In genomic region chr6:132122871-132123270, GRCh38 we compare ENCODE assay signal across 14 cellular contexts.
DNase-seq lines count a peak whose midpoint lies in the region; ATAC-seq, FAIRE-seq and TF ChIP-seq lines count a peak whose summit lies in the region.
"Had no signal": no experiment of that assay in that cellular context is flagged by ENCODE, and none has a peak within 500 bp of the region (broad histone marks: within the 10 kb centered on the region; RNA-seq: fewer than 3 reads in every experiment).

No MANE protein-coding gene starts in this region.

- H3K9ac ChIP-seq in smooth muscle cell (ENCODE audit: low read depth): no peak overlapping the region
- H3K9ac ChIP-seq in kidney (ENCODE audit: low read length in 2 of 2): no peak overlapping the region

- intact Hi-C loops in head of caudate nucleus (cut with DNase I): no loop called here
- intact Hi-C loops in kidney (cut with DNase I): no loop called here

- H3K9me3 ChIP-seq in smooth muscle cell (replicated peaks; ENCODE audit: low read depth) (no peaks in the 10 kb centered on the region), kidney (ENCODE audit: control insufficient read depth in 1 of 2, low read length in 2 of 2) (no peaks in the 10 kb centered on the region)

- H4K20me1 ChIP-seq in smooth muscle cell (ENCODE audit: low read depth): no peaks in the 10 kb centered on the region

- peak overlapping the region; percentile 29 for H3K4me2 ChIP-seq in smooth muscle cell

- no peak for FAIRE-seq in kidney (lab: Jason Lieb, UNC)

- no peaks in the 10 kb centered on the region for H3K27me3 ChIP-seq in smooth muscle cell (ENCODE audit: low read depth)

- 35% methylated on average over 4 of the region's 4 CpGs for WGBS in smooth muscle cell (ENCODE audit: low lambda C conversion rate)

- H3K27ac ChIP-seq in smooth muscle cell (ENCODE audit: low read depth) (peak overlapping the region; percentile 32), kidney (ENCODE audit: low read depth in 2 of 2, low read length in 2 of 2) (no peak overlapping the region)
- H3K27ac ChIP-seq: WERI-Rb-1 had no signal

- ATAC-seq in omental fat pad (ENCODE audit: low FRiP score): no peak

- H3K36me3 ChIP-seq in smooth muscle cell (ENCODE audit: low read depth): no peaks in the 10 kb centered on the region
- H3K36me3 ChIP-seq in kidney (ENCODE audit: control insufficient read depth in 1 of 2, insufficient read depth in 2 of 2, low read length in 2 of 2): no peaks in the 10 kb centered on the region
- H3K36me3 ChIP-seq: WERI-Rb-1 had no signal

- no peak overlapping the region for H2AFZ ChIP-seq in smooth muscle cell (ENCODE audit: low read depth)

- H3K4me1 ChIP-seq in smooth muscle cell (ENCODE audit: low read depth) (peaks cover 5% of the 10 kb centered on the region), kidney (ENCODE audit: control insufficient read depth in 1 of 2, insufficient read depth in 1 of 2, low read depth in 1 of 2, low read length in 2 of 2) (no peaks in the 10 kb centered on the region)

- no peak for TF ChIP-seq CTCF in smooth muscle cell (IDR thresholded peaks at IDR 0.05; ENCODE audit: borderline replicate concordance, insufficient read depth, poor library complexity, severe bottlenecking)
- TF ChIP-seq CTCF in kidney (IDR thresholded peaks at IDR 0.05; ENCODE audit: borderline replicate concordance, extremely low read depth, insufficient read depth): no peak
- no peak for TF ChIP-seq CTCF in omental fat pad (IDR thresholded peaks at IDR 0.05)

- H3K4me3 ChIP-seq in smooth muscle cell (no peak overlapping the region), kidney (ENCODE audit: low read length in 2 of 2) (no peak overlapping the region)
- H3K4me3 ChIP-seq: lung, skin epidermis had no signal

- H3K79me2 ChIP-seq in smooth muscle cell (ENCODE audit: low read depth): no peaks in the 10 kb centered on the region

- DNase-seq in NCI-H345 (lab: John Stamatoyannopoulos, UW) (peak; percentile 5), NCI-H345 treated with DMSO at 0.1 percent for 48 hours (lab: John Stamatoyannopoulos, UW; ENCODE audit: unreplicated experiment) (no peak), amniotic stem cell (lab: John Stamatoyannopoulos, UW) (peak; percentile 43), head of caudate nucleus (peak in 28 of 42 donors; percentile 6 to 77 (median 38)), smooth muscle cell (lab: John Stamatoyannopoulos, UW; ENCODE audit: unreplicated experiment) (no peak), kidney (no peak), omental fat pad (ENCODE audit: low spot score) (no peak)
- DNase-seq in stimulated activated CD4-positive, alpha-beta T cell treated with anti-CD3 and anti-CD28 coated beads, Interleukin-15, amount 100 ng/mL, for 24 hours: no peak
- DNase-seq: aorta, EL, SHP77, WERI-Rb-1 had no signal

- no peaks in the 10 kb centered on the region for H3F3A ChIP-seq in smooth muscle cell (ENCODE audit: low read depth)

Comparison
In these comparisons a context has a peak if more than half of its experiments do, and no peak if none do; other contexts are left out.
1. DNase-seq: peak in NCI-H345 (single experiment), amniotic stem cell (single experiment) and head of caudate nucleus (28 of 42); none in NCI-H345 treated with DMSO at 0.1 percent for 48 hours (single experiment), smooth muscle cell (single experiment), kidney (single experiment), omental fat pad (single experiment) and stimulated activated CD4-positive, alpha-beta T cell treated with anti-CD3 and anti-CD28 coated beads, Interleukin-15, amount 100 ng/mL, for 24 hours (single experiment).